In genomic region chr1:227343727-227344551, GRCh38 we compare ENCODE assay signal across 11 cellular contexts. TPM values are rescaled to one million over a fixed set of nuclear protein-coding genes. Genes with fewer than 3 reads are reported as not detected.
DNase-seq lines count a peak whose midpoint lies in the region; ATAC-seq and TF ChIP-seq lines count a peak whose summit lies in the region.
"Had no signal": no experiment of that assay in that cellular context is flagged by ENCODE, and none has a peak within 500 bp of the region (broad histone marks: within the 10 kb centered on the region; RNA-seq: fewer than 3 reads in every experiment).

No MANE protein-coding gene starts in this region.

- TF ChIP-seq CTCF in HCT116 (IDR thresholded peaks at IDR 0.05 in 2 of 3, conservative IDR thresholded peaks at IDR 0.05 in 1 of 3; ENCODE audit: borderline replicate concordance in 1 of 3, insufficient read depth in 1 of 3, low read depth in 2 of 3, low read length in 2 of 3): no peak
- no peak for TF ChIP-seq CTCF in VCaP (conservative IDR thresholded peaks at IDR 0.05)
- TF ChIP-seq CTCF in foreskin keratinocyte (conservative IDR thresholded peaks at IDR 0.05): no peak
- TF ChIP-seq CTCF in tibial nerve (IDR thresholded peaks at IDR 0.05): no peak

- H4K20me1 ChIP-seq in HCT116 (ENCODE audit: insufficient read depth): no peaks in the 10 kb centered on the region

- no peak overlapping the region for H3K4me3 ChIP-seq in HCT116 (replicated peaks in 1 of 2; ENCODE audit: low read depth in 1 of 2, low read length in 2 of 2)
- no peak overlapping the region for H3K4me3 ChIP-seq in skeletal muscle satellite cell (ENCODE audit: low read length)
- H3K4me3 ChIP-seq in tibial nerve: no peak overlapping the region

- peak overlapping the region; percentile 96 for H2AFZ ChIP-seq in HCT116 (ENCODE audit: low read depth, low read length, poor library complexity, severe bottlenecking)

- H3K9me3 Mint-ChIP-seq in stimulated activated effector memory CD8-positive, alpha-beta T cell treated with anti-CD3 and anti-CD28 coated beads, Interleukin-12 subunit alpha, Interleukin-12 subunit beta, amount 100 ng/mL, for 72 hours: no peaks in the 10 kb centered on the region

- CTCF ChIA-PET in HCT116 (lab: Charles Lee): interaction anchor here (1.2 kb wide), 1 partner anchor 13 kb away, joined by 3 read pairs; no protein-coding TSS in a partner anchor

- RAD21 ChIA-PET in HCT116 (lab: Charles Lee; ENCODE audit: low non-redundant PET in 1 of 2, low total read pairs in 2 of 2, uncharacterized antibody in 2 of 2, unreplicated experiment in 2 of 2): no interaction called here

- H3K9ac ChIP-seq in HCT116 (ENCODE audit: low read length) (no peak overlapping the region), skeletal muscle satellite cell (ENCODE audit: low read depth, low read length) (peak overlapping the region; percentile 1)

- no peaks in the 10 kb centered on the region for H3K9me3 ChIP-seq in HCT116 (ENCODE audit: control insufficient read depth in 1 of 2, insufficient read depth in 1 of 2, low read depth in 1 of 2, low read length in 2 of 2)
- H3K9me3 ChIP-seq in skeletal muscle satellite cell (replicated peaks; ENCODE audit: low read length): no peaks in the 10 kb centered on the region
- H3K9me3 ChIP-seq in tibial nerve: peaks cover 0 to 6% (median 0%) of the 10 kb centered on the region in 4 donors

- H3K36me3 ChIP-seq in HCT116 (ENCODE audit: control insufficient read depth in 1 of 2, insufficient read depth in 2 of 2, low read length in 2 of 2) (no peaks in the 10 kb centered on the region), skeletal muscle satellite cell (ENCODE audit: insufficient read depth, low read length) (no peaks in the 10 kb centered on the region), tibial nerve (no peaks in the 10 kb centered on the region)

- no peaks in the 10 kb centered on the region for H3K36me3 Mint-ChIP-seq in stimulated activated effector memory CD8-positive, alpha-beta T cell treated with anti-CD3 and anti-CD28 coated beads, Interleukin-12 subunit alpha, Interleukin-12 subunit beta, amount 100 ng/mL, for 72 hours

- no TSS peak for BruUV-seq in HCT116 (replicated peaks; lab: Mats Ljungman, UMichigan)

- H3K27ac ChIP-seq in HCT116 (ENCODE audit: low read depth, low read length) (no peak overlapping the region), VCaP (peak overlapping the region; percentile 43), foreskin keratinocyte (no peak overlapping the region), tibial nerve (no peak overlapping the region)

- H3K9me2 ChIP-seq in HCT116 (ENCODE audit: insufficient read depth): no peaks in the 10 kb centered on the region

- no peak for TF ChIP-seq POLR2A in HCT116 (IDR thresholded peaks at IDR 0.05; ENCODE audit: borderline replicate concordance, extremely low read depth, insufficient read depth, insufficient read length)
- TF ChIP-seq POLR2A in tibial nerve (IDR thresholded peaks at IDR 0.05): no peak

- H3K4me3 Mint-ChIP-seq in stimulated activated effector memory CD8-positive, alpha-beta T cell treated with anti-CD3 and anti-CD28 coated beads, Interleukin-12 subunit alpha, Interleukin-12 subunit beta, amount 100 ng/mL, for 72 hours: no peak overlapping the region
- H3K4me3 Mint-ChIP-seq: activated T-cell treated with anti-CD3 and anti-CD28 coated beads, Interleukin-2, amount 50 U/mL, for 72 hours had no signal

- WGBS in tibial nerve, 2 donors: 26 to 27% methylated on average over 3 of the region's 3 CpGs

- no peaks in the 10 kb centered on the region for H3K4me1 Mint-ChIP-seq in stimulated activated effector memory CD8-positive, alpha-beta T cell treated with anti-CD3 and anti-CD28 coated beads, Interleukin-12 subunit alpha, Interleukin-12 subunit beta, amount 100 ng/mL, for 72 hours

- DNase-seq in HCT116 (ENCODE audit: low read depth, low spot score) (no peak), foreskin keratinocyte (peak; percentile 87 to 93), tibial nerve (ENCODE audit: low spot score in 2 of 2) (no peak)
- no peak for DNase-seq in stimulated activated CD4-positive, alpha-beta T cell treated with anti-CD3 and anti-CD28 coated beads, Interleukin-4, amount 100 ng/mL, for 4 hours
- no peak for DNase-seq in stimulated activated effector memory CD8-positive, alpha-beta T cell treated with anti-CD3 and anti-CD28 coated beads, Interleukin-12 subunit alpha, Interleukin-12 subunit beta, amount 100 ng/mL, for 72 hours (ENCODE audit: low spot score in 2 of 2)
- DNase-seq: activated T-cell treated with anti-CD3 and anti-CD28 coated beads, Interleukin-2, amount 50 U/mL, for 72 hours; NCI-H510A treated with DMSO at 0.1 percent for 48 hours had no signal

- H3K4me1 ChIP-seq in HCT116 (ENCODE audit: control insufficient read depth in 1 of 2, insufficient read depth in 2 of 2, low read length in 2 of 2): no peaks in the 10 kb centered on the region
- peaks cover 10% of the 10 kb centered on the region for H3K4me1 ChIP-seq in foreskin keratinocyte
- H3K4me1 ChIP-seq in skeletal muscle satellite cell (ENCODE audit: control insufficient read depth, insufficient read depth, low read length): peaks cover 17% of the 10 kb centered on the region
- H3K4me1 ChIP-seq in tibial nerve: peaks cover 0 to 8% (median 0%) of the 10 kb centered on the region in 4 donors

- no peaks in the 10 kb centered on the region for H3K79me2 ChIP-seq in HCT116 (ENCODE audit: insufficient read depth, low read length)

- POLR2A ChIA-PET in HCT116 (lab: Charles Lee): interaction anchor here (1.0 kb wide), 1 partner anchor 13 kb away, joined by 4 read pairs; no protein-coding TSS in a partner anchor

- H3K27ac Mint-ChIP-seq in stimulated activated effector memory CD8-positive, alpha-beta T cell treated with anti-CD3 and anti-CD28 coated beads, Interleukin-12 subunit alpha, Interleukin-12 subunit beta, amount 100 ng/mL, for 72 hours: no peak overlapping the region
- H3K27ac Mint-ChIP-seq: activated T-cell treated with anti-CD3 and anti-CD28 coated beads, Interleukin-2, amount 50 U/mL, for 72 hours; progenitor cell of endocrine pancreas had no signal

- intact Hi-C loops in HCT116 (cut with micrococcal nuclease): no loop called here

- TF ChIP-seq RAD21 in HCT116 (IDR thresholded peaks at IDR 0.05; ENCODE audit: low read depth): no peak

- H3K27me3 ChIP-seq in HCT116 (ENCODE audit: insufficient read depth, low read length): no peaks in the 10 kb centered on the region
- no peaks in the 10 kb centered on the region for H3K27me3 ChIP-seq in foreskin keratinocyte
- H3K27me3 ChIP-seq in skeletal muscle satellite cell (ENCODE audit: control insufficient read depth, insufficient read depth, low read length): no peaks in the 10 kb centered on the region
- H3K27me3 ChIP-seq in tibial nerve: no peaks in the 10 kb centered on the region

- TF ChIP-seq EP300 in tibial nerve (IDR thresholded peaks at IDR 0.05): peak in 1 of 2 donors; percentile 28

- no peak for ATAC-seq in HCT116
- peak; percentile 91 for ATAC-seq in foreskin keratinocyte
- no peak for ATAC-seq in GM19395 (IDR thresholded peaks at IDR 0.05; ENCODE audit: unreplicated experiment)
- no peak for ATAC-seq in stimulated activated effector memory CD8-positive, alpha-beta T cell treated with anti-CD3 and anti-CD28 coated beads, Interleukin-12 subunit alpha, Interleukin-12 subunit beta, amount 100 ng/mL, for 72 hours
- ATAC-seq: activated T-cell treated with anti-CD3 and anti-CD28 coated beads, Interleukin-2, amount 50 U/mL, for 72 hours had no signal

- H3K4me2 ChIP-seq in HCT116 (ENCODE audit: low read length): no peak overlapping the region
- peak overlapping the region; percentile 35 for H3K4me2 ChIP-seq in skeletal muscle satellite cell (ENCODE audit: low read length)

TF ChIP-seq in HCT116, 20 proteins besides CTCF, POLR2A, EP300 and RAD21:
- TF ChIP-seq CBX3 (IDR thresholded peaks at IDR 0.05; ENCODE audit: low read depth) (no peak), EGR1 (IDR thresholded peaks at IDR 0.05; ENCODE audit: low read depth) (no peak), YY1 (IDR thresholded peaks at IDR 0.05; ENCODE audit: extremely low read depth, insufficient replicate concordance, low read depth, low read length) (no peak), TCF7L2 (IDR thresholded peaks at IDR 0.05; ENCODE audit: borderline replicate concordance, extremely low read depth, insufficient read depth, insufficient read length) (no peak), ZNF274 (IDR thresholded peaks at IDR 0.05; ENCODE audit: low read depth, low read length) (no peak), ZFX (IDR thresholded peaks at IDR 0.05) (no peak), ELF1 (IDR thresholded peaks at IDR 0.05; ENCODE audit: borderline replicate concordance, low read depth) (no peak), JUND (IDR thresholded peaks at IDR 0.05) (no peak), SRF (IDR thresholded peaks at IDR 0.05; ENCODE audit: low read depth) (no peak), SP1 (IDR thresholded peaks at IDR 0.05; ENCODE audit: low read depth) (no peak), ZBTB33 (IDR thresholded peaks at IDR 0.05; ENCODE audit: extremely low read depth, insufficient replicate concordance, low read length) (no peak), POLR2AphosphoS5 (IDR thresholded peaks at IDR 0.05; ENCODE audit: low read depth, low read length) (no peak), MAX (IDR thresholded peaks at IDR 0.05) (no peak), SIN3A (IDR thresholded peaks at IDR 0.05; ENCODE audit: low read depth) (no peak)

RNA-seq across cellular contexts. Expression of gene CDC42BPA, which starts 25.6 kb away (rescaled TPM):
- total RNA-seq in HCT116 (2021; ENCODE audit: unreplicated experiment) (44.0 TPM), foreskin keratinocyte (16.4 and 18.0 TPM in 2 replicates), tibial nerve (10 to 100 TPM; 47.0 to 58.6 (median 54.8) TPM)
- polyA plus RNA-seq in HCT116 (2012): 12.8 and 15.7 TPM in 2 replicates
- 3.8 and 4.0 TPM in 2 replicates for polyA plus RNA-seq in foreskin keratinocyte
- total RNA-seq in skeletal muscle satellite cell (2012; rRNA removed): 30.4 and 31.7 TPM in 2 replicates

Comparison
In these comparisons a context has a peak if more than half of its experiments do, and no peak if none do; other contexts are left out.
1. DNase-seq: peak in foreskin keratinocyte (2 of 2); none in HCT116 (single experiment), tibial nerve (0 of 2), stimulated activated CD4-positive, alpha-beta T cell treated with anti-CD3 and anti-CD28 coated beads, Interleukin-4, amount 100 ng/mL, for 4 hours (0 of 2) and stimulated activated effector memory CD8-positive, alpha-beta T cell treated with anti-CD3 and anti-CD28 coated beads, Interleukin-12 subunit alpha, Interleukin-12 subunit beta, amount 100 ng/mL, for 72 hours (0 of 2).